16 cellular contexts compared by ENCODE assay signal in the genomic region with DNA sequence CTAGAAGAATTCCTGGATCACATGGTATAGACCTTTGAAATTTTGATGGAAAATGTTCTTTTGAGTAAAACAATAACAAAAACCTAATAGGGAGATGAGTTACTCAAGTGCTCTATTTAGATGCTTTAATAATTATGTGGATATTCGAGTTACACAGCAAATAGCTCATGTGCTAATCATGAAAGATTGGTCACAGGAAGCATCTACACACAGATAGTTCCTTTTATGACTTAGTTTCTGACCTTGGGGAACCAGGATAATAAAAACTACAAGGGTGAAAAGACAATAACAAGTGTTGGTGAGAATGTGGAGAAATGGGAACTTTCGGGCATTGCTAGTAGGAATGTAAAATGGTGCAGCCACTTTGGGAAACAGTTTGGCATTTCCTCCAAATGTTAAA.
"Had no signal": no experiment of that assay in that cellular context is flagged by ENCODE, and none has a peak within 500 bp of the region (broad histone marks: within the 10 kb centered on the region; RNA-seq: fewer than 3 reads in every experiment).

No MANE protein-coding gene starts in this region.

- H3K27me3 Mint-ChIP-seq: activated naive CD4-positive, alpha-beta T cell treated with anti-CD3 and anti-CD28 coated beads, Interleukin-2, amount 10 ng/mL, durations not matched to agents 7 days and 5 days; dendritic cell treated with granulocyte-macrophage colony-stimulating factor and Interleukin-4, amounts not matched to agents 40 ng/mL and 50 ng/mL, for 4 days had no signal

- H3K9me3 ChIP-seq: ovary, vagina had no signal

- ATAC-seq: foreskin keratinocyte had no signal

- DNase-seq: activated CD4-positive, alpha-beta T cell treated with anti-CD3 and anti-CD28 coated beads, Interleukin-2, amount 50 U/mL, for 4 hours; activated CD4-positive, CD25-positive, alpha-beta regulatory T cell treated with anti-CD3 and anti-CD28 coated beads, Interleukin-2, amount 50 U/mL, for 72 hours; activated naive CD4-positive, alpha-beta T cell treated with anti-CD3 and anti-CD28 coated beads, Interleukin-2, amount 10 ng/mL, durations not matched to agents 7 days and 5 days; amygdala; brain microvascular endothelial cell; foreskin keratinocyte; ovary; retina; SW 1271; T-helper 9 cell had no signal

- H3K4me3 Mint-ChIP-seq: activated naive CD4-positive, alpha-beta T cell treated with anti-CD3 and anti-CD28 coated beads, Interleukin-2, amount 10 ng/mL, durations not matched to agents 7 days and 5 days; activated T-helper 1 cell treated with anti-CD3 and anti-CD28 coated beads, Interleukin-12 subunit alpha, Interleukin-12 subunit beta, Interleukin-2, Interleukin-4 antibody, amounts not matched to agents 30 ng/mL and 10 ng/mL and 1 ng/mL, durations not matched to agents 14 hours and 24 hours and 36 hours; dendritic cell treated with granulocyte-macrophage colony-stimulating factor and Interleukin-4, amounts not matched to agents 40 ng/mL and 50 ng/mL, for 4 days; neural crest cell had no signal

- H3K27me3 ChIP-seq: brain microvascular endothelial cell, foreskin keratinocyte, ovary, vagina had no signal

- H3K9me3 Mint-ChIP-seq: activated naive CD4-positive, alpha-beta T cell treated with anti-CD3 and anti-CD28 coated beads, Interleukin-2, amount 10 ng/mL, durations not matched to agents 7 days and 5 days; activated T-helper 1 cell treated with anti-CD3 and anti-CD28 coated beads, Interleukin-12 subunit alpha, Interleukin-12 subunit beta, Interleukin-2, Interleukin-4 antibody, amounts not matched to agents 30 ng/mL and 10 ng/mL and 1 ng/mL, durations not matched to agents 14 hours and 24 hours and 36 hours; dendritic cell treated with granulocyte-macrophage colony-stimulating factor and Interleukin-4, amounts not matched to agents 40 ng/mL and 50 ng/mL, for 4 days; neural crest cell had no signal

- H3K4me3 ChIP-seq: ovary, skin epidermis, vagina had no signal

- H3K36me3 ChIP-seq: ovary had no signal

- FAIRE-seq: islet of Langerhans had no signal

- H3K27ac Mint-ChIP-seq: activated naive CD4-positive, alpha-beta T cell treated with anti-CD3 and anti-CD28 coated beads, Interleukin-2, amount 10 ng/mL, durations not matched to agents 7 days and 5 days; activated T-helper 1 cell treated with anti-CD3 and anti-CD28 coated beads, Interleukin-12 subunit alpha, Interleukin-12 subunit beta, Interleukin-2, Interleukin-4 antibody, amounts not matched to agents 30 ng/mL and 10 ng/mL and 1 ng/mL, durations not matched to agents 14 hours and 24 hours and 36 hours; dendritic cell treated with granulocyte-macrophage colony-stimulating factor and Interleukin-4, amounts not matched to agents 40 ng/mL and 50 ng/mL, for 4 days had no signal

- H3K27ac ChIP-seq: brain microvascular endothelial cell, foreskin keratinocyte, ovary, vagina had no signal

- H3K4me1 Mint-ChIP-seq: activated naive CD4-positive, alpha-beta T cell treated with anti-CD3 and anti-CD28 coated beads, Interleukin-2, amount 10 ng/mL, durations not matched to agents 7 days and 5 days had no signal
